In genomic region chr11:72781063-72781312, GRCh38 we compare ENCODE assay signal across 8 cellular contexts. TPM values are rescaled to one million over a fixed set of nuclear protein-coding genes. Genes with fewer than 3 reads are reported as not detected.
A peak's percentile ranks its signal among the peaks of the same experiment; 100 is the strongest.
DNase-seq lines count a peak whose midpoint lies in the region; ATAC-seq and TF ChIP-seq lines count a peak whose summit lies in the region.

No MANE protein-coding gene starts in this region.

- intact Hi-C loops in sigmoid colon (cut with DNase I) = no loop called here

- 5 to 34% methylated on average over 17 of the region's 17 CpGs for WGBS in sigmoid colon, 2 donors

- no peak for TF ChIP-seq EP300 in sigmoid colon (IDR thresholded peaks at IDR 0.05)

- H3K4me1 ChIP-seq in Peyer's patch (peaks cover 2 to 62% (median 25%) of the 10 kb centered on the region in 4 donors), sigmoid colon (peaks cover 3 to 23% (median 20%) of the 10 kb centered on the region in 4 donors)

- ATAC-seq in GM21717 (IDR thresholded peaks at IDR 0.05; ENCODE audit: unreplicated experiment) = no peak

- H3K36me3 ChIP-seq in Peyer's patch (no peaks in the 10 kb centered on the region), sigmoid colon (no peaks in the 10 kb centered on the region)

- H3K9me3 ChIP-seq in Peyer's patch (no peaks in the 10 kb centered on the region), sigmoid colon (no peaks in the 10 kb centered on the region)

- H3K4me3 ChIP-seq in GM12864 (ENCODE audit: low read depth, low read length) = peak overlapping the region; percentile 52
- H3K4me3 ChIP-seq in Peyer's patch = peak overlapping the region; percentile 78 to 84 (median 80)
- peak overlapping the region; percentile 57 for H3K4me3 ChIP-seq in fibroblast of villous mesenchyme (ENCODE audit: low read depth, low read length)
- H3K4me3 ChIP-seq in sigmoid colon = peak overlapping the region; percentile 57 to 75 (median 66)

- TF ChIP-seq POLR2A in Peyer's patch (IDR thresholded peaks at IDR 0.05) (no peak), sigmoid colon (IDR thresholded peaks at IDR 0.05) (no peak), erythroblast (IDR thresholded peaks at IDR 0.05; ENCODE audit: low read length) (no peak)

- no peak for TF ChIP-seq CTCF in GM12864 (IDR thresholded peaks at IDR 0.05; ENCODE audit: low read depth, low read length, missing control alignments)
- no peak for TF ChIP-seq CTCF in Peyer's patch (IDR thresholded peaks at IDR 0.05)
- TF ChIP-seq CTCF in fibroblast of villous mesenchyme (IDR thresholded peaks at IDR 0.05; ENCODE audit: insufficient read depth, low read depth, low read length) = no peak
- no peak for TF ChIP-seq CTCF in sigmoid colon (IDR thresholded peaks at IDR 0.05)
- TF ChIP-seq CTCF in GM20000 (IDR thresholded peaks at IDR 0.05; ENCODE audit: extremely low read depth, missing control alignments) = no peak

- H3K27ac ChIP-seq in Peyer's patch = peak overlapping the region; percentile 72 to 89 (median 80)
- H3K27ac ChIP-seq in sigmoid colon = peak overlapping the region in 2 of 4 donors; percentile 51 to 62

- H3K27me3 ChIP-seq in Peyer's patch (no peaks in the 10 kb centered on the region), sigmoid colon (no peaks in the 10 kb centered on the region)

- DNase-seq in GM12864 (ENCODE audit: low read depth) (no peak), Peyer's patch (peak in 1 of 3 donors; percentile 70), fibroblast of villous mesenchyme (ENCODE audit: low read depth) (no peak), sigmoid colon (no peak), erythroblast (lab: John Stamatoyannopoulos, UW) (no peak), GM20000 (ENCODE audit: low spot score) (no peak)
- DNase-seq in activated effector memory CD4-positive, alpha-beta T cell treated with Interleukin-2 at 50 U/mL for 16 hours = no peak

RNA-seq across cellular contexts. Expression of gene STARD10, which starts 12.9 kb away (rescaled TPM):
- 100 to 1,000 TPM; 118 to 187 (median 168) TPM for total RNA-seq in Peyer's patch
- total RNA-seq in fibroblast of villous mesenchyme = 22.5 and 34.5 TPM in 2 replicates
- 10 to 100 TPM; 29.9 to 60.1 (median 43.9) TPM for total RNA-seq in sigmoid colon
- polyA plus RNA-seq in sigmoid colon = 100 to 1,000 TPM; 286 to 900 (median 781) TPM

RNA-seq across cellular contexts. Expression of gene ARAP1, which starts 28.8 kb away (rescaled TPM):
- total RNA-seq in Peyer's patch (100 to 1,000 TPM; 122 to 285 (median 145) TPM), fibroblast of villous mesenchyme (73.0 and 77.0 TPM in 2 replicates), sigmoid colon (100 to 1,000 TPM in 1 of 4 donors, 10 to 100 TPM in 3; 56.5 to 135 (median 70.0) TPM)
- polyA plus RNA-seq in sigmoid colon = 10 to 100 TPM; 31.9 to 81.7 (median 34.2) TPM

RNA-seq across cellular contexts. Expression of gene ATG16L2, which starts 33.2 kb away (rescaled TPM):
- total RNA-seq in Peyer's patch (100 to 1,000 TPM in 1 of 4 donors, 10 to 100 TPM in 3; 39.9 to 226 (median 65.0) TPM), fibroblast of villous mesenchyme (6.8 and 11.2 TPM in 2 replicates), sigmoid colon (10 to 100 TPM; 16.8 to 36.8 (median 20.2) TPM)
- polyA plus RNA-seq in sigmoid colon = 10 to 100 TPM in 1 of 3 donors, 1 to 10 TPM in 2; 4.6 to 47.7 (median 9.6) TPM
